ENCODE assay signal across 8 cellular contexts in the genomic region with DNA sequence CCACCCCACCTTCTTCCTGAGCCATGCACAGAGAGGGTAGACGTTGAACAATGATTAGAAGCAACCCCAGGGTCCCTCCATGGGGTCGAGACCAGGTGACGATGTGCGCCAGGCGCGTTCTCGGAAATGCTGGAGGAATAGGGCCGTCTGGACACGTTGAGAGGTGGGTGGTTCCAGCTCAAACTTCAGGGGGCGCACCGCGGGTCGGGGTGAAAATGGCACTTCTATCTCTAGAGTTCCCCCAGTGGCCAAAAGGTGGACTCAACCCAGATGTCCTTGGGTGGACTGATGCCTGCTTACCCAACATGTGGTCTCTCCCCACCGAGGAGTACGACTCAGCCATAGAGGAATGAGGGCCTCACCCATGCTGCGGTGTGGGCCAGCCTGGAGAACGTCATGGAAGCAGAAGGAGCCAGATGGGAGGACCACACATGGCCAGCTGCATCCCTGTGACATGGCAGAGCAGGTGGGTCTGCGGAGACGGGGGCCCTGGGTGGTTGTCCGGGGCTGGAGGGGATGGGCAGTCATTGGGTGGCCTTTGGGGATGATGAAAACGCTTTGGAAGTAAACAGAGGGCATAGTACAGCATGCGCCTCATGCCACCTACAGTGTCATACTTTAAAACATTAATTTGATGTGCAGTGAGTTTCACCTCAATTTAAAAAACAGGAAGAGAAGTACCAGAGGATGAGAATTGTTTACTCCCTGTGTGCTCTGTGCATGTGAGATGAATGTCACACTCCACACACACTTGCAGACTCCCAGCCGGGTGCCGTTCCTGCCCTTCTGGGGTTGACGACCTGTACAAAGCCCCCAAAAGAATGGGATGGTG.
A peak's percentile ranks its signal among the peaks of the same experiment; 100 is the strongest.
DNase-seq lines count a peak whose midpoint lies in the region; ATAC-seq and TF ChIP-seq lines count a peak whose summit lies in the region.
"Not testable (repeated sequence)": the region's sequence is repeated elsewhere in the genome, so short reads cannot be mapped to it uniquely, and the experiment has no call there.

No MANE protein-coding gene starts in this region.

- H3K27ac Mint-ChIP-seq in WTC11 = peak overlapping the region; percentile 49; the same call in 1 of the 2 replicates
- not testable (repeated sequence) for H3K27ac Mint-ChIP-seq in nephron progenitor cell

- H3K9me3 Mint-ChIP-seq in WTC11 (peaks cover 22% of the 10 kb centered on the region), nephron progenitor cell (peaks cover 27% of the 10 kb centered on the region)

- not testable (repeated sequence) for ATAC-seq in WTC11

- DNase-seq in AG04450 (ENCODE audit: low read depth, low spot score) (peak; percentile 78), EH (ENCODE audit: low read depth) (peak; percentile 83), NCI-H226 (peak; percentile 79), dedifferentiated amniotic fluid mesenchymal stem cell (ENCODE audit: extremely low spot score) (peak; percentile 67), glomerular visceral epithelial cell (ENCODE audit: extremely low spot score) (peak; percentile 40)
- DNase-seq in WTC11 (ENCODE audit: low spot score); nephron progenitor cell: not testable (repeated sequence)

- H3K27ac ChIP-seq in AG04450 (ENCODE audit: low read depth, low read length); HEK293 (ENCODE audit: extremely low read depth, low read depth, low read length): not testable (repeated sequence)

- not testable (repeated sequence) for H3K4me1 ChIP-seq in HEK293 (ENCODE audit: control insufficient read depth, insufficient read depth, low read length)

- H3K27me3 ChIP-seq in AG04450 (ENCODE audit: control insufficient read depth, insufficient read depth, low read length) = not testable (repeated sequence)

- H3K4me3 Mint-ChIP-seq in WTC11 = not testable (repeated sequence)
- H3K4me3 Mint-ChIP-seq in nephron progenitor cell = peak overlapping the region; percentile 18

- POLR2A ChIA-PET in AG04450 (lab: Yijun Ruan, JAX); HEK293 (lab: Yijun Ruan, JAX); WTC11 (lab: Charles Lee): not testable (repeated sequence)

- not testable (repeated sequence) for H3K4me3 ChIP-seq in AG04450 (ENCODE audit: low read depth, low read length); HEK293 (ENCODE audit: low read depth, low read length)

- H3K36me3 Mint-ChIP-seq in WTC11 = peaks cover 15% of the 10 kb centered on the region
- not testable (repeated sequence) for H3K36me3 Mint-ChIP-seq in nephron progenitor cell (ENCODE audit: low read depth)

- H3K36me3 ChIP-seq in HEK293 (ENCODE audit: control insufficient read depth in 2 of 2, insufficient read depth in 1 of 2, low read length in 2 of 2) = not testable (repeated sequence)

- not testable (repeated sequence) for H3K27me3 Mint-ChIP-seq in WTC11 (ENCODE audit: low read depth)
- peaks cover 43% of the 10 kb centered on the region for H3K27me3 Mint-ChIP-seq in nephron progenitor cell (ENCODE audit: low read depth, poor library complexity)

- H3K9me3 ChIP-seq in AG04450 (ENCODE audit: control insufficient read depth, insufficient read depth, low read length) = peaks cover 31% of the 10 kb centered on the region
- not testable (repeated sequence) for H3K9me3 ChIP-seq in HEK293 (ENCODE audit: control insufficient read depth, insufficient read depth, low read depth, low read length)

- CTCF ChIA-PET in AG04450 (lab: Charles Lee); HEK293 (lab: Yijun Ruan, JAX); WTC11 (lab: Charles Lee): not testable (repeated sequence)

- not testable (repeated sequence) for H3K4me1 Mint-ChIP-seq in WTC11
- H3K4me1 Mint-ChIP-seq in nephron progenitor cell = peaks cover 37% of the 10 kb centered on the region

- TF ChIP-seq CTCF in AG04450 (IDR thresholded peaks at IDR 0.05; ENCODE audit: low read depth, low read length) = peak; percentile 51
- TF ChIP-seq CTCF in HEK293 (tag by site-specific recombination; IDR thresholded peaks at IDR 0.05); WTC11 (IDR thresholded peaks at IDR 0.05); nephron progenitor cell (IDR thresholded peaks at IDR 0.05): not testable (repeated sequence)

TF ChIP-seq in HEK293, 187 proteins besides CTCF, POLR2A, EP300 and RAD21:
- TF ChIP-seq ZIC2 (tag by site-specific recombination; IDR thresholded peaks at IDR 0.05) = 0 out of 2 replicates have a peak, but pooled peaks have one; percentile 18
TF ChIP-seq in HEK293: peak in this region for 1; not testable (repeated sequence) for 186.
